In the genomic region with DNA sequence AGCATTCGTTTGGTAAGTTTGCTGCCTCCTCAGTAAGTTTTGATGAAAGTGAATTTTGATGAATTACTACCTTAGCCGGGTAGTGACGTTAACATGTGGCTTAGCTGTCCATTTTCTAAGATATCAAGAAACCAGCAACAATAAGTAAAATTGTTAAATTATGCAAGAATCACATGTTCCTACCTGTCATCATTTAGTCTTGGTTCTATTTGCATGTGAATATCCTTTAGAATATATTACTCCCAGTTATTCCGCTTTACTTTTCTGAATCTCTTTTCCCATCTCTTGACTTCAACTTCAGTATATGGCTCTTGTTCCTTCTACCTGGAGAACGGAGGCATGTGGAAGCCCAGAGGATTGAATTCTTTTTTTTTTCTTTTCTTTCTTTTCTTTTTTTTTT, we compare ENCODE assay signal across 14 cellular contexts. TPM values are rescaled to one million over a fixed set of nuclear protein-coding genes. Genes with fewer than 3 reads are reported as not detected.
DNase-seq lines count a peak whose midpoint lies in the region; ATAC-seq and TF ChIP-seq lines count a peak whose summit lies in the region.
"Had no signal": no experiment of that assay in that cellular context is flagged by ENCODE, and none has a peak within 500 bp of the region (broad histone marks: within the 10 kb centered on the region; RNA-seq: fewer than 3 reads in every experiment).

No MANE protein-coding gene starts in this region.

- peak overlapping the region; percentile 57 for H3K4me2 ChIP-seq in DOHH2 (ENCODE audit: low read length)
- H3K4me2 ChIP-seq: neural progenitor cell had no signal

- H3K4me3 Mint-ChIP-seq in activated naive CD8-positive, alpha-beta T cell treated with anti-CD3 and anti-CD28 coated beads for 36 hours, result peak overlapping the region; percentile 97
- no peak overlapping the region for H3K4me3 Mint-ChIP-seq in stimulated activated effector memory CD8-positive, alpha-beta T cell treated with anti-CD3 and anti-CD28 coated beads, Interleukin-12 subunit alpha, Interleukin-12 subunit beta, amount 100 ng/mL, for 72 hours
- no peak overlapping the region for H3K4me3 Mint-ChIP-seq in nephron progenitor cell
- H3K4me3 Mint-ChIP-seq: neural progenitor cell had no signal

- no peaks in the 10 kb centered on the region for H3K9me2 ChIP-seq in DOHH2 (replicated peaks; ENCODE audit: control insufficient read depth, low read length)

- H3K4me3 ChIP-seq in DOHH2 (ENCODE audit: low read length) (peak overlapping the region; percentile 70), adrenal gland (no peak overlapping the region)
- H3K4me3 ChIP-seq: neural progenitor cell had no signal

- no peak for TF ChIP-seq POLR2A in adrenal gland (IDR thresholded peaks at IDR 0.05)

- no peaks in the 10 kb centered on the region for H3K27me3 ChIP-seq in DOHH2 (ENCODE audit: control insufficient read depth, low read length)
- no peaks in the 10 kb centered on the region for H3K27me3 ChIP-seq in adrenal gland
- H3K27me3 ChIP-seq: neural progenitor cell had no signal

- H3K4me1 ChIP-seq in DOHH2 (ENCODE audit: control insufficient read depth, low read length), result peaks cover 20% of the 10 kb centered on the region
- no peaks in the 10 kb centered on the region for H3K4me1 ChIP-seq in adrenal gland (replicated peaks in 1 of 2)
- H3K4me1 ChIP-seq: neural progenitor cell had no signal

- peaks cover 43% of the 10 kb centered on the region for H3K36me3 ChIP-seq in DOHH2 (ENCODE audit: control insufficient read depth, low read length)
- peaks cover 38% of the 10 kb centered on the region for H3K36me3 ChIP-seq in KOPT-K1 (ENCODE audit: insufficient read depth, low read length)
- H3K36me3 ChIP-seq in adrenal gland (replicated peaks in 1 of 2), result no peaks in the 10 kb centered on the region
- H3K36me3 ChIP-seq: neural progenitor cell had no signal

- TF ChIP-seq CTCF in DOHH2 (IDR thresholded peaks at IDR 0.05; ENCODE audit: low read depth, low read length, poor library complexity, severe bottlenecking) (no peak), nephron progenitor cell (IDR thresholded peaks at IDR 0.05) (no peak), adrenal gland (IDR thresholded peaks at IDR 0.05) (no peak)

- DNase-seq in activated naive CD8-positive, alpha-beta T cell treated with anti-CD3 and anti-CD28 coated beads for 36 hours, result no peak
- no peak for DNase-seq in stimulated activated effector memory CD8-positive, alpha-beta T cell treated with anti-CD3 and anti-CD28 coated beads, Interleukin-12 subunit alpha, Interleukin-12 subunit beta, amount 100 ng/mL, for 72 hours (ENCODE audit: low spot score in 2 of 2)
- DNase-seq in nephron progenitor cell (no peak), amygdala (lab: John Stamatoyannopoulos, UW) (no peak), adrenal gland (no peak)
- DNase-seq: cerebellar nuclear complex, heart right ventricle, NCI-H2081 treated with DMSO at 0.1 percent for 48 hours, NCI-H774, SHP77 treated with DMSO at 0.1 percent for 48 hours had no signal

- ATAC-seq in stimulated activated effector memory CD8-positive, alpha-beta T cell treated with anti-CD3 and anti-CD28 coated beads, Interleukin-12 subunit alpha, Interleukin-12 subunit beta, amount 100 ng/mL, for 72 hours, result no peak
- ATAC-seq: heart right ventricle, sciatic nerve had no signal

- H3K27ac ChIP-seq in DOHH2 (ENCODE audit: low read depth, low read length), result no peak overlapping the region
- peak overlapping the region; percentile 96 for H3K27ac ChIP-seq in KOPT-K1 (ENCODE audit: low read depth, low read length, poor library complexity, severe bottlenecking)
- H3K27ac ChIP-seq in adrenal gland, result no peak overlapping the region
- H3K27ac ChIP-seq: neural progenitor cell had no signal

- H3K9me3 ChIP-seq in DOHH2 (ENCODE audit: control insufficient read depth, insufficient read depth, low read length) (no peaks in the 10 kb centered on the region), KOPT-K1 (ENCODE audit: insufficient read depth, low read length, poor library complexity, severe bottlenecking) (no peaks in the 10 kb centered on the region), adrenal gland (replicated peaks in 1 of 3) (no peaks in the 10 kb centered on the region)
- H3K9me3 ChIP-seq: heart right ventricle had no signal

- 77 to 86% (median 81%) methylated on average over 5 of the region's 5 CpGs for WGBS in adrenal gland, 4 donors

- peaks cover 2% of the 10 kb centered on the region for H3K9me3 Mint-ChIP-seq in activated naive CD8-positive, alpha-beta T cell treated with anti-CD3 and anti-CD28 coated beads for 36 hours
- no peaks in the 10 kb centered on the region for H3K9me3 Mint-ChIP-seq in stimulated activated effector memory CD8-positive, alpha-beta T cell treated with anti-CD3 and anti-CD28 coated beads, Interleukin-12 subunit alpha, Interleukin-12 subunit beta, amount 100 ng/mL, for 72 hours
- no peaks in the 10 kb centered on the region for H3K9me3 Mint-ChIP-seq in nephron progenitor cell
- H3K9me3 Mint-ChIP-seq: neural progenitor cell had no signal

- no peaks in the 10 kb centered on the region for H3K27me3 Mint-ChIP-seq in activated naive CD8-positive, alpha-beta T cell treated with anti-CD3 and anti-CD28 coated beads for 36 hours
- H3K27me3 Mint-ChIP-seq in nephron progenitor cell (ENCODE audit: low read depth, poor library complexity), result peaks cover 3% of the 10 kb centered on the region

- H3K27ac Mint-ChIP-seq in activated naive CD8-positive, alpha-beta T cell treated with anti-CD3 and anti-CD28 coated beads for 36 hours, result peak overlapping the region; percentile 100
- H3K27ac Mint-ChIP-seq in stimulated activated effector memory CD8-positive, alpha-beta T cell treated with anti-CD3 and anti-CD28 coated beads, Interleukin-12 subunit alpha, Interleukin-12 subunit beta, amount 100 ng/mL, for 72 hours, result peak overlapping the region; percentile 77
- no peak overlapping the region for H3K27ac Mint-ChIP-seq in nephron progenitor cell
- H3K27ac Mint-ChIP-seq: neural progenitor cell had no signal

- H3K79me2 ChIP-seq in DOHH2 (ENCODE audit: control insufficient read depth, low read length), result peaks cover 45% of the 10 kb centered on the region

- peaks cover 43% of the 10 kb centered on the region for H3K36me3 Mint-ChIP-seq in activated naive CD8-positive, alpha-beta T cell treated with anti-CD3 and anti-CD28 coated beads for 36 hours
- H3K36me3 Mint-ChIP-seq in stimulated activated effector memory CD8-positive, alpha-beta T cell treated with anti-CD3 and anti-CD28 coated beads, Interleukin-12 subunit alpha, Interleukin-12 subunit beta, amount 100 ng/mL, for 72 hours, result peaks cover 26% of the 10 kb centered on the region
- H3K36me3 Mint-ChIP-seq in nephron progenitor cell (ENCODE audit: low read depth), result no peaks in the 10 kb centered on the region
- H3K36me3 Mint-ChIP-seq: neural progenitor cell had no signal

- H3K4me1 Mint-ChIP-seq in activated naive CD8-positive, alpha-beta T cell treated with anti-CD3 and anti-CD28 coated beads for 36 hours, result peaks cover 34% of the 10 kb centered on the region
- peaks cover 37% of the 10 kb centered on the region for H3K4me1 Mint-ChIP-seq in stimulated activated effector memory CD8-positive, alpha-beta T cell treated with anti-CD3 and anti-CD28 coated beads, Interleukin-12 subunit alpha, Interleukin-12 subunit beta, amount 100 ng/mL, for 72 hours
- no peaks in the 10 kb centered on the region for H3K4me1 Mint-ChIP-seq in nephron progenitor cell
- H3K4me1 Mint-ChIP-seq: neural progenitor cell had no signal

- H3F3A ChIP-seq in DOHH2 (ENCODE audit: control insufficient read depth, insufficient read depth), result peaks cover 6% of the 10 kb centered on the region; the same call in 1 of the 2 replicates

- H4K20me1 ChIP-seq in DOHH2 (ENCODE audit: control insufficient read depth, insufficient read depth, low read depth, low read length), result no peaks in the 10 kb centered on the region

- intact Hi-C loops in adrenal gland (cut with DNase I), result no loop called here

RNA-seq across cellular contexts. Expression of a gene that starts 59.4 kb away (rescaled TPM):
- 100 to 1,000 TPM; 130 to 132 TPM for total RNA-seq in activated naive CD8-positive, alpha-beta T cell treated with anti-CD3 and anti-CD28 coated beads for 36 hours
- total RNA-seq in adrenal gland, result 100 to 1,000 TPM in 1 of 8 donors, 10 to 100 TPM in 7; 29.4 to 134 (median 50.2) TPM
- polyA plus RNA-seq in adrenal gland, result 100 to 1,000 TPM in 1 of 3 donors, 10 to 100 TPM in 1, 1 to 10 TPM in 1; 8.3 to 110 (median 13.7) TPM
